Comparison of ENCODE assay signal across 14 cellular contexts in genomic region chr20:24608926-24609667, GRCh38.
A peak's percentile ranks its signal among the peaks of the same experiment; 100 is the strongest.
DNase-seq lines count a peak whose midpoint lies in the region; ATAC-seq and TF ChIP-seq lines count a peak whose summit lies in the region.
"Had no signal": no experiment of that assay in that cellular context is flagged by ENCODE, and none has a peak within 500 bp of the region (broad histone marks: within the 10 kb centered on the region; RNA-seq: fewer than 3 reads in every experiment).

No MANE protein-coding gene starts in this region.

- no peak overlapping the region for H3K27ac Mint-ChIP-seq in MCF 10A (ENCODE audit: low read depth, unreplicated experiment)
- H3K27ac Mint-ChIP-seq: T-helper 2 cell treated with Interferon-gamma antibody and Interleukin-4, amounts not matched to agents 5 μg/mL and 100 μg/mL, for 36 hours had no signal

- no peaks in the 10 kb centered on the region for H3K36me3 Mint-ChIP-seq in MCF 10A (ENCODE audit: insufficient read depth, unreplicated experiment)

- H3K27me3 ChIP-seq in breast epithelium = peaks cover 0 to 9% of the 10 kb centered on the region in 2 donors
- no peaks in the 10 kb centered on the region for H3K27me3 ChIP-seq in adipocyte (replicated peaks; ENCODE audit: control insufficient read depth, insufficient read depth, low read length)
- H3K27me3 ChIP-seq in stomach = peaks cover 0 to 4% (median 0%) of the 10 kb centered on the region in 3 donors
- H3K27me3 ChIP-seq: right atrium auricular region had no signal

- TF ChIP-seq POLR2A in breast epithelium (IDR thresholded peaks at IDR 0.05) = no peak
- TF ChIP-seq POLR2A in stomach (IDR thresholded peaks at IDR 0.05) = no peak

- H3K4me1 Mint-ChIP-seq in MCF 10A (ENCODE audit: insufficient read depth, unreplicated experiment) = no peaks in the 10 kb centered on the region

- WGBS in stomach, 5 donors = 74 to 89% (median 84%) methylated on average over 9 of the region's 9 CpGs

- H3K4me3 Mint-ChIP-seq in MCF 10A (ENCODE audit: unreplicated experiment) = no peak overlapping the region
- H3K4me3 Mint-ChIP-seq: T-helper 2 cell treated with Interferon-gamma antibody and Interleukin-4, amounts not matched to agents 5 μg/mL and 100 μg/mL, for 36 hours had no signal

- H3K9me3 ChIP-seq in breast epithelium = no peaks in the 10 kb centered on the region
- H3K9me3 ChIP-seq in adipocyte (ENCODE audit: control insufficient read depth, low read length) = no peaks in the 10 kb centered on the region
- H3K9me3 ChIP-seq in stomach = no peaks in the 10 kb centered on the region
- H3K9me3 ChIP-seq: left ventricle myocardium inferior, right atrium auricular region had no signal

- POLR2A ChIA-PET in MCF 10A (lab: Yijun Ruan, JAX) = interaction anchor here (0.8 kb wide), 1 partner anchor 9 kb away, joined by 3 read pairs; no protein-coding TSS in a partner anchor

- no peaks in the 10 kb centered on the region for H3K36me3 ChIP-seq in breast epithelium
- no peaks in the 10 kb centered on the region for H3K36me3 ChIP-seq in adipocyte (ENCODE audit: control insufficient read depth, insufficient read depth, low read length, severe bottlenecking)
- H3K36me3 ChIP-seq in stomach = no peaks in the 10 kb centered on the region
- H3K36me3 ChIP-seq: left ventricle myocardium inferior, right atrium auricular region had no signal

- peak; percentile 74 for ATAC-seq in HG02938 (IDR thresholded peaks at IDR 0.05; ENCODE audit: unreplicated experiment)

- no peak overlapping the region for H3K4me3 ChIP-seq in breast epithelium
- H3K4me3 ChIP-seq in adipocyte (ENCODE audit: low read length) = no peak overlapping the region
- no peak overlapping the region for H3K4me3 ChIP-seq in stomach
- H3K4me3 ChIP-seq: left ventricle myocardium inferior, right atrium auricular region had no signal

- H3K27me3 Mint-ChIP-seq in MCF 10A (ENCODE audit: insufficient read depth, unreplicated experiment) = no peaks in the 10 kb centered on the region

- peaks cover 22% of the 10 kb centered on the region for H3K9me3 Mint-ChIP-seq in MCF 10A (ENCODE audit: unreplicated experiment)
- H3K9me3 Mint-ChIP-seq: T-helper 2 cell treated with Interferon-gamma antibody and Interleukin-4, amounts not matched to agents 5 μg/mL and 100 μg/mL, for 36 hours had no signal

- TF ChIP-seq EP300 in stomach (IDR thresholded peaks at IDR 0.05) = no peak

- DNase-seq in MCF 10A (ENCODE audit: unreplicated experiment) = peak; percentile 32
- no peak for DNase-seq in breast epithelium (ENCODE audit: low spot score in 2 of 2)
- DNase-seq in adipocyte (ENCODE audit: low read depth) = peak; percentile 61
- no peak for DNase-seq in DMS53 (lab: John Stamatoyannopoulos, UW)
- no peak for DNase-seq in stimulated activated CD4-positive, alpha-beta T cell treated with anti-CD3 and anti-CD28 coated beads, Interleukin-15, amount 100 ng/mL, for 24 hours
- no peak for DNase-seq in stomach
- DNase-seq: ACHN, activated gamma-delta T cell treated with Interleukin-2 at 50 U/mL for 16 hours, left ventricle myocardium inferior, NCI-H510A had no signal

- H3K27ac ChIP-seq in breast epithelium (no peak overlapping the region), temporal lobe (ENCODE audit: low read depth, low read length) (peak overlapping the region; percentile 11), stomach (no peak overlapping the region)
- H3K27ac ChIP-seq: left ventricle myocardium inferior, right atrium auricular region had no signal

- TF ChIP-seq CTCF in MCF 10A (IDR thresholded peaks at IDR 0.05; ENCODE audit: unreplicated experiment) (no peak), breast epithelium (IDR thresholded peaks at IDR 0.05) (no peak), stomach (IDR thresholded peaks at IDR 0.05) (no peak)

- intact Hi-C loops in MCF 10A (cut with micrococcal nuclease) (no loop called here), breast epithelium (cut with DNase I; ENCODE audit: low total_unique reads) (no loop called here), stomach (cut with DNase I; ENCODE audit: low total_unique reads) (no loop called here)

- BruUV-seq in MCF 10A (replicated peaks; lab: Mats Ljungman, UMichigan) = no TSS peak

- no peak overlapping the region for H3K9ac ChIP-seq in adipocyte (ENCODE audit: low read length)

- H3K4me1 ChIP-seq in breast epithelium (no peaks in the 10 kb centered on the region), adipocyte (ENCODE audit: control insufficient read depth, insufficient read depth, low read length) (peaks cover 10% of the 10 kb centered on the region), stomach (no peaks in the 10 kb centered on the region)

- CTCF ChIA-PET in MCF 10A (lab: Yijun Ruan, JAX) = interaction anchor here (0.7 kb wide), 1 partner anchor 12 kb away, joined by 3 read pairs; no protein-coding TSS in a partner anchor

Comparison
In these comparisons a context has a peak if more than half of its experiments do, and no peak if none do; other contexts are left out.
1. DNase-seq: peak in MCF 10A (single experiment) and adipocyte (single experiment); none in breast epithelium (0 of 2), DMS53 (single experiment), stimulated activated CD4-positive, alpha-beta T cell treated with anti-CD3 and anti-CD28 coated beads, Interleukin-15, amount 100 ng/mL, for 24 hours (single experiment) and stomach (single experiment).